ENCODE assay signal across 8 cellular contexts in genomic region chr11:120172054-120172881, GRCh38. TPM values are rescaled to one million over a fixed set of nuclear protein-coding genes. Genes with fewer than 3 reads are reported as not detected.
DNase-seq lines count a peak whose midpoint lies in the region; ATAC-seq and TF ChIP-seq lines count a peak whose summit lies in the region.

No MANE protein-coding gene starts in this region.

- CTCF ChIA-PET in activated CD8-positive, alpha-beta T cell treated with anti-CD3 and anti-CD28 coated beads for 36 hours (lab: Charles Lee): interaction anchor here (0.5 to 7.1 kb wide), 9 partner anchors 9 to 1564 kb away, joined by 3 to 92 read pairs (median 5); no protein-coding TSS in a partner anchor

- no peak overlapping the region for H3K27ac Mint-ChIP-seq in activated CD8-positive, alpha-beta T cell treated with anti-CD3 and anti-CD28 coated beads for 36 hours

- no peaks in the 10 kb centered on the region for H3K9me3 Mint-ChIP-seq in activated CD8-positive, alpha-beta T cell treated with anti-CD3 and anti-CD28 coated beads for 36 hours

- H3K36me3 ChIP-seq in mucosa of descending colon (ENCODE audit: low read depth) (no peaks in the 10 kb centered on the region), testis (ENCODE audit: low read depth, missing control alignments) (no peaks in the 10 kb centered on the region)

- peaks cover 43% of the 10 kb centered on the region for H3K27me3 Mint-ChIP-seq in activated CD8-positive, alpha-beta T cell treated with anti-CD3 and anti-CD28 coated beads for 36 hours

- TF ChIP-seq CTCF in activated CD8-positive, alpha-beta T cell treated with anti-CD3 and anti-CD28 coated beads for 36 hours (IDR thresholded peaks at IDR 0.05): peak; percentile 55
- TF ChIP-seq CTCF in mucosa of descending colon (IDR thresholded peaks at IDR 0.05): peak; percentile 69
- peak; percentile 79 to 83 (median 83) for TF ChIP-seq CTCF in testis (IDR thresholded peaks at IDR 0.05)

- intact Hi-C loops in activated CD8-positive, alpha-beta T cell treated with anti-CD3 and anti-CD28 coated beads for 36 hours (cut with micrococcal nuclease): loop anchor here (2.0 to 5.0 kb wide), 2 partner anchors 59 to 130 kb away; no protein-coding TSS in a partner anchor
- intact Hi-C loops in mucosa of descending colon (cut with DNase I, micrococcal nuclease): loop anchor here (5.0 kb wide), 2 partner anchors 55 to 130 kb away; no protein-coding TSS in a partner anchor
- intact Hi-C loops in testis (cut with DNase I; ENCODE audit: low total_unique reads): loop anchor here (5.0 kb wide), 1 partner anchor 55 kb away; no protein-coding TSS in a partner anchor

- H3K27ac ChIP-seq in testis: no peak overlapping the region

- WGBS in testis, 2 donors: 37 to 45% methylated on average over 17 to 23 of the region's 23 CpGs

- H3K4me3 ChIP-seq in mucosa of descending colon: no peak overlapping the region
- no peak overlapping the region for H3K4me3 ChIP-seq in testis

- peak; percentile 61 for ATAC-seq in GM21786 (IDR thresholded peaks at IDR 0.05; ENCODE audit: unreplicated experiment)
- ATAC-seq in activated CD8-positive, alpha-beta T cell treated with anti-CD3 and anti-CD28 coated beads for 36 hours: peak; percentile 79
- peak; percentile 60 for ATAC-seq in esophagus mucosa
- peak; percentile 80 for ATAC-seq in mucosa of descending colon

- H3K4me1 Mint-ChIP-seq in activated CD8-positive, alpha-beta T cell treated with anti-CD3 and anti-CD28 coated beads for 36 hours (ENCODE audit: low read depth): peaks cover 3% of the 10 kb centered on the region

- no peak for TF ChIP-seq POLR2A in testis (IDR thresholded peaks at IDR 0.05)

- no peak overlapping the region for H3K4me3 Mint-ChIP-seq in activated CD8-positive, alpha-beta T cell treated with anti-CD3 and anti-CD28 coated beads for 36 hours

- DNase-seq in COLO829 (ENCODE audit: low spot score): peak; percentile 72
- DNase-seq in NCI-H226: peak; percentile 26
- DNase-seq in activated CD8-positive, alpha-beta T cell treated with anti-CD3 and anti-CD28 coated beads for 36 hours: peak; percentile 66
- peak; percentile 61 to 75 (median 74) for DNase-seq in mucosa of descending colon
- DNase-seq in testis: peak; percentile 79
- DNase-seq in NCI-H187 treated with DMSO at 0.1 percent for 48 hours (lab: John Stamatoyannopoulos, UW): no peak

- H3K9me3 ChIP-seq in mucosa of descending colon: no peaks in the 10 kb centered on the region
- no peaks in the 10 kb centered on the region for H3K9me3 ChIP-seq in testis

- H3K4me1 ChIP-seq in mucosa of descending colon (ENCODE audit: low read depth): peaks cover 10% of the 10 kb centered on the region
- H3K4me1 ChIP-seq in testis: peaks cover 4% of the 10 kb centered on the region

- POLR2A ChIA-PET in activated CD8-positive, alpha-beta T cell treated with anti-CD3 and anti-CD28 coated beads for 36 hours (lab: Charles Lee): no interaction called here

- H3K36me3 Mint-ChIP-seq in activated CD8-positive, alpha-beta T cell treated with anti-CD3 and anti-CD28 coated beads for 36 hours (ENCODE audit: low read depth): no peaks in the 10 kb centered on the region

- no peaks in the 10 kb centered on the region for H3K27me3 ChIP-seq in testis

RNA-seq across cellular contexts. Expression of gene TRIM29, which starts 34.4 kb away (rescaled TPM):
- not detected for total RNA-seq in activated CD8-positive, alpha-beta T cell treated with anti-CD3 and anti-CD28 coated beads for 36 hours
- total RNA-seq in esophagus mucosa (1,294 TPM), mucosa of descending colon (1 to 10 TPM; 4.0 to 6.3 (median 5.4) TPM), testis (10 to 100 TPM; 11.6 to 12.3 TPM)
- polyA plus RNA-seq in testis (ENCODE audit: insufficient read depth, low read depth, low replicate concordance): 18.2 TPM

RNA-seq across cellular contexts. Expression of gene OAF, which starts 38.6 kb away (rescaled TPM):
- 1 to 10 TPM; 3.7 to 4.6 TPM for total RNA-seq in activated CD8-positive, alpha-beta T cell treated with anti-CD3 and anti-CD28 coated beads for 36 hours
- total RNA-seq in esophagus mucosa (9.0 TPM), mucosa of descending colon (100 to 1,000 TPM in 2 of 3 donors, 10 to 100 TPM in 1; 96.4 to 217 (median 133) TPM), testis (10 to 100 TPM in 1 of 2 donors, 1 to 10 TPM in 1; 8.5 to 11.0 TPM)
- 22.6 TPM for polyA plus RNA-seq in testis (ENCODE audit: insufficient read depth, low read depth, low replicate concordance)

Comparison
In these comparisons a context has a peak if more than half of its experiments do, and no peak if none do; other contexts are left out.
1. RNA of gene TRIM29, which starts 34.4 kb away (total RNA-seq): 1,294 TPM in esophagus mucosa (single experiment); 11.6 to 12.3 TPM in testis, 4.0 to 6.3 TPM in mucosa of descending colon and not detected in activated CD8-positive, alpha-beta T cell treated with anti-CD3 and anti-CD28 coated beads for 36 hours; every median in the first group is over 10 times any median in the second.
2. Peak in every context shown above with its lines, with median percentiles within 50 percentile points of each other: ATAC-seq and CTCF ChIP-seq.